Comparison of ENCODE assay signal across 26 cellular contexts in the genomic region with DNA sequence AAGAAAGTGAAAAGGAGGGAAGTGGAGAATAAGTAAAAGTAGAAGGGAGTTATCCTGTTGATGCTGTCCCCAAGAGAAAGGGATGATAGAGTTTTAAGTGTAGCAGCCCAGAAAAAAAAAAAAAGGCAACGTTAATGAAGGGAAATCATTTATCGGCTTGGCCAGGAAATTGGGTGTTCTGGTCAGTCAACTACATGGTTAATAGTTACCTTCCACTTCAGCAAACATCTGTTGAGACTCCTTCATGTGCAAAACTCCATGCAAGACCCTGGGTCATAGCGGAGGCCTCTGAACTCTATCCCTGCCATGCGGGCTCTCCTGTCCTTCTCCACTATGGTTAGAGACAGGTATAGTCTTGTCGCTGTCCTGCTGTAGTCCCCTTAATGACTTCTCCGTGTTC.
"Had no signal": no experiment of that assay in that cellular context is flagged by ENCODE, and none has a peak within 500 bp of the region (broad histone marks: within the 10 kb centered on the region; RNA-seq: fewer than 3 reads in every experiment).

No MANE protein-coding gene starts in this region.

- H3K27ac ChIP-seq: left ventricle myocardium inferior, pancreas, psoas muscle, right atrium auricular region, right lobe of liver, stomach, testis, thyroid gland, transverse colon, upper lobe of left lung had no signal

- H3K9me3 Mint-ChIP-seq: mesothelial cell of epicardium; natural killer cell; stimulated activated naive B cell treated with anti-CD40 and anti-IgM and Interleukin-4, amounts not matched to agents 10 μg/mL and 1 μg/mL and 100 μg/mL, for 72 hours had no signal

- H3K36me3 ChIP-seq: left ventricle myocardium inferior, pancreas, right atrium auricular region, right lobe of liver, stomach, thyroid gland, transverse colon, upper lobe of left lung had no signal

- FAIRE-seq: keratinocyte, pancreas, urothelium cell line had no signal

- DNase-seq: hippocampal formation; kidney glomerular epithelial cell; left colon; left ventricle myocardium inferior; mesendoderm; naive B cell; natural killer cell; pancreas; posterior cingulate gyrus; psoas muscle; right lobe of liver; stimulated activated CD4-positive, alpha-beta T cell treated with anti-CD3 and anti-CD28 coated beads, Interleukin-1b, Interleukin-23, amount 100 ng/mL, for 48 hours; stimulated activated CD4-positive, alpha-beta T cell treated with anti-CD3 and anti-CD28 coated beads, Interleukin-2, amount 100 ng/mL, for 48 hours; stimulated activated naive B cell treated with anti-CD40 and anti-IgM and Interleukin-4, amounts not matched to agents 10 μg/mL and 1 μg/mL and 100 μg/mL, for 72 hours; stimulated activated naive CD8-positive, alpha-beta T cell treated with anti-CD3 and anti-CD28 coated beads, Interleukin-15, Interleukin-2, amounts not matched to agents 100 U/mL and 50 U/mL, for 24 hours; stomach; testis; thyroid gland; transverse colon; upper lobe of left lung had no signal

- H3K4me2 ChIP-seq: smooth muscle cell had no signal

- H3K4me3 Mint-ChIP-seq: mesothelial cell of epicardium; natural killer cell; stimulated activated naive B cell treated with anti-CD40 and anti-IgM and Interleukin-4, amounts not matched to agents 10 μg/mL and 1 μg/mL and 100 μg/mL, for 72 hours had no signal

- H3K9me3 ChIP-seq: left ventricle myocardium inferior, pancreas, psoas muscle, right atrium auricular region, right lobe of liver, stomach, testis, thyroid gland, transverse colon, upper lobe of left lung had no signal

- H3K27me3 ChIP-seq: pancreas, right atrium auricular region, right lobe of liver, stomach, testis, thyroid gland, upper lobe of left lung had no signal

- ATAC-seq: left colon; natural killer cell; pancreas; psoas muscle; right lobe of liver; stimulated activated naive B cell treated with anti-CD40 and anti-IgM and Interleukin-4, amounts not matched to agents 10 μg/mL and 1 μg/mL and 100 μg/mL, for 72 hours; stimulated activated naive CD8-positive, alpha-beta T cell treated with anti-CD3 and anti-CD28 coated beads, Interleukin-15, Interleukin-2, amounts not matched to agents 100 U/mL and 50 U/mL, for 24 hours had no signal

- H3K4me3 ChIP-seq: left ventricle myocardium inferior, lung, pancreas, psoas muscle, right atrium auricular region, right lobe of liver, smooth muscle cell, stomach, testis, thyroid gland, transverse colon, upper lobe of left lung had no signal

- H3K4me1 ChIP-seq: testis had no signal

- H3K36me3 Mint-ChIP-seq: mesothelial cell of epicardium; naive B cell; natural killer cell; stimulated activated naive B cell treated with anti-CD40 and anti-IgM and Interleukin-4, amounts not matched to agents 10 μg/mL and 1 μg/mL and 100 μg/mL, for 72 hours had no signal

- H3K27ac Mint-ChIP-seq: mesothelial cell of epicardium; natural killer cell; stimulated activated naive B cell treated with anti-CD40 and anti-IgM and Interleukin-4, amounts not matched to agents 10 μg/mL and 1 μg/mL and 100 μg/mL, for 72 hours had no signal
